1 cellular context compared by ENCODE assay signal in the genomic region with DNA sequence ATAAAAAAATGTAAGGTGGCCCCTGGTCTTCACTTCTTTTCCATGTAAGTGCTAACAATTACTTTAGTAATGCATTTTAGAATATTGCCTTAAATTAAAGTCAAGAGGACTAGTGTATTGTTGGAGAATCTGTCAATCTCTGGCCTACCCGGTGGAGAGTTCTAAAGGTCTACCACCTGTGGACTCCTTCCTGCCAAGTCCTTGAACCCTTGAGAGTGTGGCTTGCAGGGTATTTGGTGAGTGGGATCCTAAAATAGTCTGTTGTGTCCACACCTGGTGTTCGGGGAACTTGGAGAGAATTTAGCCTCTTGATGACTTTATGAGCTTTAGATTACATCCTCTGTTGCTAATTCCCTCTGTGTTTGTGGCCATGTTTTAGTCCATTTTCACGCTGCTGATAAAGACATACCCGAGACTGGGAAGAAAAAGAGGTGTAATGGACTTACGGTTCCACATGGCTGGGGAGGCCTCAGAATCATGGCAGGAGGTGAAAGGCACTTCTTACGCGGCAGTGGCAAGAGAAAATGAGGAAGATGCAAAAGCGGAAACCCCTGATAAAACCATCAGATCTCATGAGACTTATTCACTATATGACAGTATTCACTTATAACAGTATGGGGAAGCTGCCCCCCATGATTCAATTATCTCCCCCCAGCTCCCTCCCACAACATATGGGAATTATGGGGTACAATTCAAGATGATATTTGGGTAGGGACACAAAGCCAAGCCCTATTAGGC.
TF ChIP-seq lines count a peak whose summit lies in the region.

No MANE protein-coding gene starts in this region.

TF ChIP-seq in IMR-90, 13 proteins besides CTCF, POLR2A, EP300 and RAD21:
- TF ChIP-seq, protein P1, sequence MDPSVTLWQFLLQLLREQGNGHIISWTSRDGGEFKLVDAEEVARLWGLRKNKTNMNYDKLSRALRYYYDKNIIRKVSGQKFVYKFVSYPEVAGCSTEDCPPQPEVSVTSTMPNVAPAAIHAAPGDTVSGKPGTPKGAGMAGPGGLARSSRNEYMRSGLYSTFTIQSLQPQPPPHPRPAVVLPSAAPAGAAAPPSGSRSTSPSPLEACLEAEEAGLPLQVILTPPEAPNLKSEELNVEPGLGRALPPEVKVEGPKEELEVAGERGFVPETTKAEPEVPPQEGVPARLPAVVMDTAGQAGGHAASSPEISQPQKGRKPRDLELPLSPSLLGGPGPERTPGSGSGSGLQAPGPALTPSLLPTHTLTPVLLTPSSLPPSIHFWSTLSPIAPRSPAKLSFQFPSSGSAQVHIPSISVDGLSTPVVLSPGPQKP (IDR thresholded peaks at IDR 0.05; ENCODE audit: borderline replicate concordance, low read depth, low read length): no peak
- TF ChIP-seq MAZ (IDR thresholded peaks at IDR 0.05; ENCODE audit: borderline replicate concordance, low read depth, low read length) (no peak), USF2 (IDR thresholded peaks at IDR 0.05; ENCODE audit: low read depth, low read length) (no peak), FOS (IDR thresholded peaks at IDR 0.05; ENCODE audit: low read depth, low read length) (no peak), MAFK (IDR thresholded peaks at IDR 0.05; ENCODE audit: low read depth, low read length) (no peak), CHD1 (IDR thresholded peaks at IDR 0.05; ENCODE audit: low read depth, low read length) (no peak), BHLHE40 (IDR thresholded peaks at IDR 0.05; ENCODE audit: low read depth, low read length) (no peak), NFE2L2 (IDR thresholded peaks at IDR 0.05; ENCODE audit: low read depth, low read length) (no peak), CEBPB (IDR thresholded peaks at IDR 0.05; ENCODE audit: low read depth, low read length) (no peak), MXI1 (IDR thresholded peaks at IDR 0.05; ENCODE audit: borderline replicate concordance, low read depth, low read length) (no peak), SMC3 (IDR thresholded peaks at IDR 0.05; ENCODE audit: low read depth, low read length) (no peak), RFX5 (IDR thresholded peaks at IDR 0.05; ENCODE audit: low read depth, low read length) (no peak), RCOR1 (IDR thresholded peaks at IDR 0.05; ENCODE audit: insufficient replicate concordance, low read length) (no peak)
TF ChIP-seq in IMR-90: peak in this region for 0.
